8 cellular contexts compared by ENCODE assay signal in genomic region chr4:138870739-138871633, GRCh38.
DNase-seq lines count a peak whose midpoint lies in the region; ATAC-seq, FAIRE-seq and TF ChIP-seq lines count a peak whose summit lies in the region.

No MANE protein-coding gene starts in this region.

- H3K9me3 ChIP-seq in effector memory CD4-positive, alpha-beta T cell (ENCODE audit: control insufficient read depth, low read length): no peaks in the 10 kb centered on the region

- H3K4me3 ChIP-seq in effector memory CD4-positive, alpha-beta T cell (ENCODE audit: insufficient read depth, low read depth, low read length, poor library complexity, severe bottlenecking): no peak overlapping the region

- H3K4me1 ChIP-seq in effector memory CD4-positive, alpha-beta T cell (ENCODE audit: control insufficient read depth, insufficient read depth, low read length, poor library complexity, severe bottlenecking): no peaks in the 10 kb centered on the region

- H3K27me3 ChIP-seq in effector memory CD4-positive, alpha-beta T cell (replicated peaks; ENCODE audit: control insufficient read depth, insufficient read depth, low read length, poor library complexity, severe bottlenecking): no peaks in the 10 kb centered on the region

- intact Hi-C loops in CD14-positive monocyte (cut with micrococcal nuclease): no loop called here

- TF ChIP-seq CTCF in CD14-positive monocyte (IDR thresholded peaks at IDR 0.05): peak; percentile 89

- H3K27ac Mint-ChIP-seq in CD14-positive monocyte: no peak overlapping the region
- H3K27ac Mint-ChIP-seq in memory B cell: no peak overlapping the region

- H3K9me3 Mint-ChIP-seq in CD14-positive monocyte: no peaks in the 10 kb centered on the region
- no peaks in the 10 kb centered on the region for H3K9me3 Mint-ChIP-seq in memory B cell

- peaks cover 2% of the 10 kb centered on the region for H3K4me1 Mint-ChIP-seq in CD14-positive monocyte
- no peaks in the 10 kb centered on the region for H3K4me1 Mint-ChIP-seq in memory B cell

- peak; percentile 51 for DNase-seq in CD14-positive monocyte (ENCODE audit: low spot score)
- peak; percentile 44 for DNase-seq in GM19239 (ENCODE audit: insufficient read length, low spot score)
- DNase-seq in NCI-H510A (lab: John Stamatoyannopoulos, UW): peak; percentile 12
- peak; percentile 62 for DNase-seq in activated CD4-positive, alpha-beta T cell treated with anti-CD3 and anti-CD28 coated beads for 48 hours
- peak in 2 of 3 donors; percentile 2 to 37 for DNase-seq in effector memory CD4-positive, alpha-beta T cell
- peak; percentile 49 to 51 for DNase-seq in memory B cell (ENCODE audit: low spot score in 2 of 2)
- peak; percentile 70 for DNase-seq in stimulated activated CD8-positive, alpha-beta memory T cell treated with anti-CD3 and anti-CD28 coated beads, Interleukin-4, amount 100 ng/mL, for 48 hours

- H3K27me3 Mint-ChIP-seq in CD14-positive monocyte (ENCODE audit: low read depth in 3 of 3): peaks cover 9 to 15% (median 10%) of the 10 kb centered on the region in 3 donors
- peaks cover 15% of the 10 kb centered on the region for H3K27me3 Mint-ChIP-seq in memory B cell

- no peak overlapping the region for H3K27ac ChIP-seq in effector memory CD4-positive, alpha-beta T cell (ENCODE audit: insufficient read depth, low read length, poor library complexity, severe bottlenecking)

- no peaks in the 10 kb centered on the region for H3K36me3 ChIP-seq in effector memory CD4-positive, alpha-beta T cell (ENCODE audit: control insufficient read depth, insufficient read depth, low read length)

- peak overlapping the region in 1 of 2 donors; percentile 2 for H3K4me3 Mint-ChIP-seq in CD14-positive monocyte
- H3K4me3 Mint-ChIP-seq in memory B cell: no peak overlapping the region

- peak; percentile 96 for FAIRE-seq in GM19239 (lab: Jason Lieb, UNC)

- H3K36me3 Mint-ChIP-seq in CD14-positive monocyte (no peaks in the 10 kb centered on the region), memory B cell (no peaks in the 10 kb centered on the region)

- ATAC-seq in HG03439 (IDR thresholded peaks at IDR 0.05; ENCODE audit: unreplicated experiment): peak; percentile 79
- peak; percentile 46 for ATAC-seq in memory B cell (ENCODE audit: low read depth)

Comparison
In these comparisons a context has a peak if more than half of its experiments do, and no peak if none do; other contexts are left out.
1. DNase-seq: peak in every context shown above with its lines; median percentile 70 in stimulated activated CD8-positive, alpha-beta memory T cell treated with anti-CD3 and anti-CD28 coated beads, Interleukin-4, amount 100 ng/mL, for 48 hours; 62 in activated CD4-positive, alpha-beta T cell treated with anti-CD3 and anti-CD28 coated beads for 48 hours; 51 in CD14-positive monocyte; 50 in memory B cell; 44 in GM19239; 20 in effector memory CD4-positive, alpha-beta T cell; 12 in NCI-H510A.